Comparison of ENCODE assay signal across 14 cellular contexts in the genomic region with DNA sequence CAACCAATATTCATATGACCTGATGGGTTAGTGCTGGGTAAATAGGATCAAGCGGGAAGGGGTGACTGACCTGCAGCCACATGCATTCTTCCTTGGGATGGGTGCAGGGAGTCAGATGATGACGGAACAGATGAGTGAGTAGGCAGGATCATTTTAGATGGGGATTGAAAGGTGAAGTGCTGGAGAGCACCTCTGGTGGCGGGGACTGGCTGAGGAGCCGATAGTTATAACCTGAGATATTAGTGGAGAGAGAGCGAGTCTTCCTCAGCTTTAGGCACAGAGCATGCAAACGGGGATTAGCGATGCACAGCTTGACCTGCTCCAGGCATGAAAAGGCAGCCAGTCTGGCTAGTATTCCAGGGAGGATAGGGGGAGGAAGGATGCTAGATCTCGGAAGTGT.
DNase-seq lines count a peak whose midpoint lies in the region; ATAC-seq and TF ChIP-seq lines count a peak whose summit lies in the region.
"Had no signal": no experiment of that assay in that cellular context is flagged by ENCODE, and none has a peak within 500 bp of the region (broad histone marks: within the 10 kb centered on the region; RNA-seq: fewer than 3 reads in every experiment).

No MANE protein-coding gene starts in this region.

- H3K4me1 ChIP-seq in BLaER1 treated with 17β-estradiol and CSF1 and Interleukin-3, amounts not matched to agents 10 nM and 100 nM, result peaks cover 85 to 100% (median 98%) of the 10 kb centered on the region in 10 experiments
- H3K4me1 ChIP-seq in foreskin keratinocyte, result peaks cover 44% of the 10 kb centered on the region
- peaks cover 100% of the 10 kb centered on the region in 2 donors for H3K4me1 ChIP-seq in gastrocnemius medialis
- peaks cover 47 to 98% of the 10 kb centered on the region in 2 donors for H3K4me1 ChIP-seq in left lung

- in situ Hi-C loops in gastrocnemius medialis (cut with MboI; ENCODE audit: low sequenced_read_pairs in 4 of 4), result no loop called here

- ATAC-seq in foreskin keratinocyte (peak; percentile 28), gastrocnemius medialis (peak; percentile 16 to 17), GM18861 (IDR thresholded peaks at IDR 0.05; ENCODE audit: unreplicated experiment) (no peak), left lung (no peak)
- ATAC-seq: PC-3 had no signal

- H3K4me2 ChIP-seq in BLaER1 treated with 17β-estradiol and CSF1 and Interleukin-3, amounts not matched to agents 10 nM and 100 nM, result peak overlapping the region; percentile 11 to 69 (median 40); a peak in 18 of 22 replicates

- 74 to 77% methylated on average over 8 of the region's 8 CpGs for WGBS in lower leg skin, 2 donors

- no peaks in the 10 kb centered on the region for H3K27me3 ChIP-seq in BLaER1 treated with 17β-estradiol and CSF1 and Interleukin-3, amounts not matched to agents 10 nM and 100 nM
- H3K27me3 ChIP-seq in foreskin keratinocyte (no peaks in the 10 kb centered on the region), gastrocnemius medialis (no peaks in the 10 kb centered on the region), left lung (no peaks in the 10 kb centered on the region)

- H4K20me1 ChIP-seq in BLaER1 treated with 17β-estradiol and CSF1 and Interleukin-3, amounts not matched to agents 10 nM and 100 nM, result peaks cover 99 to 100% (median 100%) of the 10 kb centered on the region in 11 experiments

- no peak for TF ChIP-seq POLR2A in gastrocnemius medialis (IDR thresholded peaks at IDR 0.05)
- TF ChIP-seq POLR2A in lower leg skin (IDR thresholded peaks at IDR 0.05), result no peak

- CTCF ChIA-PET in RWPE1 (lab: Yijun Ruan, JAX), result interaction anchor here (1.1 kb wide), 1 partner anchor 186 kb away, joined by 3 read pairs; a partner anchor contains a TSS

- no peak overlapping the region for H3K4me3 ChIP-seq in BLaER1 treated with 17β-estradiol and CSF1 and Interleukin-3, amounts not matched to agents 10 nM and 100 nM
- H3K4me3 ChIP-seq in gastrocnemius medialis (peak overlapping the region in 3 of 4 donors; percentile 5 to 19 (median 9)), lower leg skin (ENCODE audit: low read depth, poor library complexity, severe bottlenecking) (no peak overlapping the region), left lung (no peak overlapping the region)

- DNase-seq in RWPE1 (ENCODE audit: low spot score) (no peak), foreskin keratinocyte (no peak), gastrocnemius medialis (peak in 1 of 2 donors; percentile 63), NCI-H2227 treated with DMSO at 0.1 percent for 48 hours (lab: John Stamatoyannopoulos, UW) (no peak), lower leg skin (ENCODE audit: low spot score in 2 of 2) (no peak), left lung (no peak)
- DNase-seq: activated CD8-positive, alpha-beta T cell treated with anti-CD3 and anti-CD28 coated beads for 36 hours; activated effector memory CD4-positive, alpha-beta T cell treated with Interleukin-2 at 50 U/mL for 16 hours; DMS79; naive B cell had no signal

- H3K36me3 ChIP-seq in BLaER1 treated with 17β-estradiol and CSF1 and Interleukin-3, amounts not matched to agents 10 nM and 100 nM, result peaks cover 0 to 29% (median 9%) of the 10 kb centered on the region in 11 experiments; a peak in 13 of 22 replicates
- H3K36me3 ChIP-seq in gastrocnemius medialis, result no peaks in the 10 kb centered on the region
- no peaks in the 10 kb centered on the region for H3K36me3 ChIP-seq in left lung

- no peak overlapping the region for H3K9ac ChIP-seq in BLaER1 treated with 17β-estradiol and CSF1 and Interleukin-3, amounts not matched to agents 10 nM and 100 nM

- H3K27ac ChIP-seq in BLaER1 treated with 17β-estradiol and CSF1 and Interleukin-3, amounts not matched to agents 10 nM and 100 nM, result no peak overlapping the region
- H3K27ac ChIP-seq in RWPE1, result peak overlapping the region; percentile 59
- H3K27ac ChIP-seq in foreskin keratinocyte, result no peak overlapping the region
- peak overlapping the region; percentile 93 to 97 (median 94) for H3K27ac ChIP-seq in gastrocnemius medialis
- H3K27ac ChIP-seq in left lung, result peak overlapping the region in 1 of 2 donors; percentile 57
- H3K27ac ChIP-seq: epithelial cell of prostate had no signal

- POLR2A ChIA-PET in RWPE1 (lab: Yijun Ruan, JAX; ENCODE audit: low non-redundant PET), result no interaction called here

- TF ChIP-seq CTCF in RWPE1 (conservative IDR thresholded peaks at IDR 0.05; ENCODE audit: low read depth) (no peak), foreskin keratinocyte (conservative IDR thresholded peaks at IDR 0.05) (peak; percentile 38), gastrocnemius medialis (IDR thresholded peaks at IDR 0.05 in 4 of 5, conservative IDR thresholded peaks at IDR 0.05 in 1 of 5) (peak in 3 of 5 experiments; percentile 19 to 42 (median 41)), lower leg skin (IDR thresholded peaks at IDR 0.05) (no peak), left lung (IDR thresholded peaks at IDR 0.05) (no peak)

- intact Hi-C loops in gastrocnemius medialis (cut with DNase I; ENCODE audit: low total_unique reads) (no loop called here), lower leg skin (cut with DNase I; ENCODE audit: low total_unique reads) (no loop called here), left lung (cut with DNase I) (no loop called here)

- H3K9me3 ChIP-seq in BLaER1 treated with 17β-estradiol and CSF1 and Interleukin-3, amounts not matched to agents 10 nM and 100 nM (replicated peaks in 1 of 11), result no peaks in the 10 kb centered on the region
- H3K9me3 ChIP-seq in gastrocnemius medialis (no peaks in the 10 kb centered on the region), left lung (no peaks in the 10 kb centered on the region)

Comparison
In these comparisons a context has a peak if more than half of its experiments do, and no peak if none do; other contexts are left out.
1. H3K27ac ChIP-seq: peak in RWPE1 (single experiment) and gastrocnemius medialis (4 of 4); none in BLaER1 treated with 17β-estradiol and CSF1 and Interleukin-3, amounts not matched to agents 10 nM and 100 nM (0 of 11) and foreskin keratinocyte (single experiment).
2. H3K4me3 ChIP-seq: peak in gastrocnemius medialis (3 of 4); none in BLaER1 treated with 17β-estradiol and CSF1 and Interleukin-3, amounts not matched to agents 10 nM and 100 nM (0 of 10), lower leg skin (single experiment) and left lung (0 of 2).
3. CTCF ChIP-seq: peak in foreskin keratinocyte (single experiment) and gastrocnemius medialis (3 of 5); none in RWPE1 (single experiment), lower leg skin (0 of 3) and left lung (0 of 2).
4. ATAC-seq: peak in foreskin keratinocyte (single experiment) and gastrocnemius medialis (2 of 2); none in GM18861 (single experiment) and left lung (single experiment).